In the genomic region with DNA sequence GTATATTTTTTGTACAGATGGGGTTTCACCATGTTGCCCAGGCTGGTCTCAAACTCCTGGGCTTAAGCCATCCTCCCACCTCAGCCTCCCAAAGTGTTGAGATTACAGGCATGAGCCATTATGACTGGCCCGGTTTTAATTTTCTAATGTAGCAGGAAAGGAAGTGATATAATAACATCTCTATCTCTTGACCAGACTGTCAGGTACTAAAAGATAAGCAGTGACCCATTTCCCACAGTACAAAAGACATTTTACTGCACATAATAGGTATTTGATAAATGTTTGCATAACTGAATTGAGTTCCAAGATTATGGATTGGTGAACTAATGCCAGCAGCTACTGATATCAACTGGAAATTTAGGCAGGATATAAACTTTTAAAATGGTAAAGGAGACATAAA, we compare ENCODE assay signal across 26 cellular contexts.
"Had no signal": no experiment of that assay in that cellular context is flagged by ENCODE, and none has a peak within 500 bp of the region (broad histone marks: within the 10 kb centered on the region; RNA-seq: fewer than 3 reads in every experiment).

No MANE protein-coding gene starts in this region.

- H3K9me3 ChIP-seq: gastrocnemius medialis, mucosa of descending colon, right lobe of liver, suprapubic skin, transverse colon, upper lobe of right lung, uterus had no signal

- H3K36me3 Mint-ChIP-seq: natural killer cell treated with Interleukin-12 subunit alpha and Interleukin-12 subunit beta and Interleukin-15 and Interleukin-18, amount 100 ng/mL, for 72 hours had no signal

- H3K4me3 ChIP-seq: coronary artery, gastrocnemius medialis, lung, mucosa of descending colon, neural progenitor cell, right lobe of liver, suprapubic skin, transverse colon, upper lobe of right lung, uterus had no signal

- H3K27me3 ChIP-seq: gastrocnemius medialis, neural progenitor cell, right lobe of liver, suprapubic skin, transverse colon, upper lobe of right lung, uterus had no signal

- H3K4me3 Mint-ChIP-seq: memory B cell; mesothelial cell of epicardium; natural killer cell treated with Interleukin-12 subunit alpha and Interleukin-12 subunit beta and Interleukin-15 and Interleukin-18, amount 100 ng/mL, for 72 hours; neural progenitor cell; stimulated activated naive CD8-positive, alpha-beta T cell treated with anti-CD3 and anti-CD28 coated beads, Interleukin-15, amount 100 ng/mL, for 72 hours had no signal

- ATAC-seq: gastrocnemius medialis; left lobe of liver; mucosa of descending colon; natural killer cell treated with Interleukin-12 subunit alpha and Interleukin-12 subunit beta and Interleukin-15 and Interleukin-18, amount 100 ng/mL, for 72 hours; right lobe of liver; stimulated activated naive CD8-positive, alpha-beta T cell treated with anti-CD3 and anti-CD28 coated beads, Interleukin-15, amount 100 ng/mL, for 72 hours; upper lobe of right lung had no signal

- H3K27ac ChIP-seq: coronary artery, gastrocnemius medialis, neural progenitor cell, parathyroid adenoma, right lobe of liver, suprapubic skin, transverse colon, upper lobe of right lung, uterus had no signal

- H3K9me3 Mint-ChIP-seq: memory B cell; mesothelial cell of epicardium; naive B cell; natural killer cell treated with Interleukin-12 subunit alpha and Interleukin-12 subunit beta and Interleukin-15 and Interleukin-18, amount 100 ng/mL, for 72 hours; neural progenitor cell; stimulated activated naive CD8-positive, alpha-beta T cell treated with anti-CD3 and anti-CD28 coated beads, Interleukin-15, amount 100 ng/mL, for 72 hours had no signal

- H3K27ac Mint-ChIP-seq: memory B cell; mesothelial cell of epicardium; natural killer cell treated with Interleukin-12 subunit alpha and Interleukin-12 subunit beta and Interleukin-15 and Interleukin-18, amount 100 ng/mL, for 72 hours; neural progenitor cell; progenitor cell of endocrine pancreas; stimulated activated naive CD8-positive, alpha-beta T cell treated with anti-CD3 and anti-CD28 coated beads, Interleukin-15, amount 100 ng/mL, for 72 hours had no signal

- H3K27me3 Mint-ChIP-seq: memory B cell; naive B cell; natural killer cell treated with Interleukin-12 subunit alpha and Interleukin-12 subunit beta and Interleukin-15 and Interleukin-18, amount 100 ng/mL, for 72 hours; progenitor cell of endocrine pancreas; stimulated activated naive CD8-positive, alpha-beta T cell treated with anti-CD3 and anti-CD28 coated beads, Interleukin-15, amount 100 ng/mL, for 72 hours had no signal

- DNase-seq: effector CD4-positive, alpha-beta T cell; gastrocnemius medialis; head of caudate nucleus; kidney; mucosa of descending colon; naive B cell; right lobe of liver; small intestine; stimulated activated CD4-positive, alpha-beta T cell treated with anti-CD3 and anti-CD28 coated beads, Interleukin-15, amount 100 ng/mL, for 24 hours; stimulated activated CD4-positive, alpha-beta T cell treated with anti-CD3 and anti-CD28 coated beads, Interleukin-2, amount 100 ng/mL, for 48 hours; stimulated activated CD8-positive, alpha-beta memory T cell treated with anti-CD3 and anti-CD28 coated beads, Interleukin-4, amount 100 ng/mL, for 48 hours; stimulated activated naive CD4-positive, alpha-beta T cell; stimulated activated naive CD8-positive, alpha-beta T cell treated with anti-CD3 and anti-CD28 coated beads, Interleukin-15, amount 100 ng/mL, for 72 hours; transverse colon; upper lobe of right lung; uterus had no signal

- H3K4me1 ChIP-seq: parathyroid adenoma had no signal

- H3K36me3 ChIP-seq: neural progenitor cell, right lobe of liver, transverse colon, uterus had no signal
